Comparison of ENCODE assay signal across 23 cellular contexts in the genomic region with DNA sequence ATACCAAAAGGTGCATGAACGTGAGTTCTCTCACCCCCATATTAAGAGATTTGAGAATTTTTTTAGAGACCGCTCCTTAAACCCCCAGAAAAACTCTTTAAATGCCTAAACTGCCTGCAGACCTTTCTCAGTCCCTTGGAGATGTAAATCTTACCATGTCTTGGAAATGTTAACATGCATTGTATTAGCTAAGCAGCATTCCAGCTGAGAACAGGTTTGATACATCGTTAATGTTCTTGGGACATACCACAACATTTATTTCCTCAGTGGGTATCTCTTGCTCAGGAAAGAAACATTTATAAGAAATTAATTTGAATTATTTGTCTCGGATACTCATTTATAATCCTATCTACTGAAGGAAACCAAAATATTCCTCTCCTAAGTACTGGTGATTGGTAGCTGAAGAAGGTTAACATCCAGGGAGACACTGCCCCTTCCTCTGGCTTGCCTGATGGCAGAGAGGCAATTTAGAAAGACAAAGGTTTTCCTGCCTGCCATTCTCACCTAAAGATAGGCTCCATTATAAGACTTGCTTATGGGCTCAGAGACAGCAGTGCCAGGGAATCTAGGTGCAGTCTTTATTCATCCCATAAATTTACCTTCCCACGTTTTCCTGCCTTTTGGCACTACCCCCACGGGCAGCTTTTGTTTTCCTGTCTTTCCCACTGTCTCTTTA.
"Had no signal": no experiment of that assay in that cellular context is flagged by ENCODE, and none has a peak within 500 bp of the region (broad histone marks: within the 10 kb centered on the region; RNA-seq: fewer than 3 reads in every experiment).

No MANE protein-coding gene starts in this region.

- ATAC-seq: activated naive CD4-positive, alpha-beta T cell treated with anti-CD3 and anti-CD28 coated beads, Interleukin-2, amount 50 U/mL, for 72 hours; foreskin keratinocyte; natural killer cell had no signal

- H3K27ac Mint-ChIP-seq: activated naive CD4-positive, alpha-beta T cell treated with anti-CD3 and anti-CD28 coated beads, Interleukin-2, amount 50 U/mL, for 72 hours; dendritic cell treated with granulocyte-macrophage colony-stimulating factor and Interleukin-4, amounts not matched to agents 40 ng/mL and 50 ng/mL, for 4 days; mesothelial cell of epicardium; natural killer cell; progenitor cell of endocrine pancreas; T-helper 2 cell treated with Interferon-gamma antibody and Interleukin-4, amounts not matched to agents 5 μg/mL and 100 μg/mL, for 36 hours; type B pancreatic cell had no signal

- DNase-seq: activated CD4-positive, alpha-beta T cell treated with anti-CD3 and anti-CD28 coated beads for 1 hour; activated gamma-delta T cell treated with Interleukin-2 at 50 U/mL for 16 hours; activated T-cell treated with anti-CD3 and anti-CD28 coated beads, Interleukin-2, amount 50 U/mL, for 1 hour; brain microvascular endothelial cell; caudate nucleus; effector CD8-positive, alpha-beta T cell; foreskin keratinocyte; kidney glomerular epithelial cell; left ventricle myocardium inferior; natural killer cell; stimulated activated CD4-positive, alpha-beta T cell treated with anti-CD3 and anti-CD28 coated beads, Interleukin-4, amount 100 ng/mL, for 24 hours; stimulated activated naive CD4-positive, alpha-beta T cell treated with Interleukin-2 at 50 U/mL for 16 hours; WERI-Rb-1 had no signal

- H3K36me3 ChIP-seq: ascending aorta, brain microvascular endothelial cell, left ventricle myocardium inferior, thoracic aorta, vagina had no signal

- H3K4me1 ChIP-seq: ascending aorta, foreskin keratinocyte, left ventricle myocardium inferior, vagina had no signal

- H3K4me3 ChIP-seq: ascending aorta, hepatocyte, left ventricle myocardium inferior, thoracic aorta, vagina had no signal

- H3K27me3 Mint-ChIP-seq: progenitor cell of endocrine pancreas, type B pancreatic cell had no signal

- H3K4me2 ChIP-seq: hepatocyte had no signal

- H3K36me3 Mint-ChIP-seq: activated naive CD4-positive, alpha-beta T cell treated with anti-CD3 and anti-CD28 coated beads, Interleukin-2, amount 50 U/mL, for 72 hours; mesothelial cell of epicardium; natural killer cell; type B pancreatic cell had no signal

- H3K4me1 Mint-ChIP-seq: mesothelial cell of epicardium, natural killer cell had no signal

- H3K27me3 ChIP-seq: ascending aorta, foreskin keratinocyte, hepatocyte, vagina had no signal

- H3K27ac ChIP-seq: ascending aorta, brain microvascular endothelial cell, foreskin keratinocyte, hepatocyte, left ventricle myocardium inferior, thoracic aorta, vagina, WERI-Rb-1 had no signal

- H3K4me3 Mint-ChIP-seq: dendritic cell treated with granulocyte-macrophage colony-stimulating factor and Interleukin-4, amounts not matched to agents 40 ng/mL and 50 ng/mL, for 4 days; mesothelial cell of epicardium; natural killer cell; T-helper 2 cell treated with Interferon-gamma antibody and Interleukin-4, amounts not matched to agents 5 μg/mL and 100 μg/mL, for 36 hours; type B pancreatic cell had no signal

- H3K9me3 ChIP-seq: ascending aorta, left ventricle myocardium inferior, thoracic aorta, vagina had no signal

- H3K9me3 Mint-ChIP-seq: activated naive CD4-positive, alpha-beta T cell treated with anti-CD3 and anti-CD28 coated beads, Interleukin-2, amount 50 U/mL, for 72 hours; dendritic cell treated with granulocyte-macrophage colony-stimulating factor and Interleukin-4, amounts not matched to agents 40 ng/mL and 50 ng/mL, for 4 days; mesothelial cell of epicardium; natural killer cell; T-helper 2 cell treated with Interferon-gamma antibody and Interleukin-4, amounts not matched to agents 5 μg/mL and 100 μg/mL, for 36 hours; type B pancreatic cell had no signal
